8 cellular contexts compared by ENCODE assay signal in genomic region chr18:73842795-73843394, GRCh38.
DNase-seq lines count a peak whose midpoint lies in the region; ATAC-seq and TF ChIP-seq lines count a peak whose summit lies in the region.

No MANE protein-coding gene starts in this region.

- H3K9me3 Mint-ChIP-seq in effector memory CD8-positive, alpha-beta T cell, result peaks cover 0 to 2% of the 10 kb centered on the region in 2 donors

- peak overlapping the region; percentile 2 to 11 for H3K4me3 Mint-ChIP-seq in effector memory CD8-positive, alpha-beta T cell

- peak overlapping the region in 1 of 2 donors; percentile 35 for H3K27ac Mint-ChIP-seq in effector memory CD8-positive, alpha-beta T cell

- H3K36me3 Mint-ChIP-seq in effector memory CD8-positive, alpha-beta T cell (ENCODE audit: insufficient read depth), result no peaks in the 10 kb centered on the region

- TF ChIP-seq POLR2A in stomach (IDR thresholded peaks at IDR 0.05), result no peak

- H3K4me1 Mint-ChIP-seq in effector memory CD8-positive, alpha-beta T cell (ENCODE audit: low read depth in 2 of 2), result peaks cover 1 to 8% of the 10 kb centered on the region in 2 donors

- H3K27ac ChIP-seq in stomach, result no peak overlapping the region

- intact Hi-C loops in Right ventricle myocardium superior (cut with DNase I), result loop anchor here (5.0 kb wide), 1 partner anchor 1081 kb away; no protein-coding TSS in a partner anchor
- intact Hi-C loops in cardiac septum (cut with DNase I), result no loop called here
- intact Hi-C loops in stomach (cut with DNase I; ENCODE audit: low total_unique reads), result no loop called here

- no peaks in the 10 kb centered on the region for H3K9me3 ChIP-seq in stomach

- H3K27me3 Mint-ChIP-seq in effector memory CD8-positive, alpha-beta T cell, result peaks cover 5 to 6% of the 10 kb centered on the region in 2 donors

- H3K4me3 ChIP-seq in stomach, result peak overlapping the region in 1 of 4 donors; percentile 12

- TF ChIP-seq EP300 in stomach (IDR thresholded peaks at IDR 0.05), result no peak

- H3K36me3 ChIP-seq in stomach, result no peaks in the 10 kb centered on the region

- peaks cover 0 to 27% (median 0%) of the 10 kb centered on the region in 3 donors for H3K27me3 ChIP-seq in stomach

- H3K4me1 ChIP-seq in stomach, result no peaks in the 10 kb centered on the region

- peak in 5 of 7 experiments; percentile 54 to 94 (median 88) for TF ChIP-seq CTCF in stomach (IDR thresholded peaks at IDR 0.05)

- DNase-seq in Right ventricle myocardium superior, result peak; percentile 43
- no peak for DNase-seq in cardiac septum (ENCODE audit: low spot score)
- peak; percentile 65 for DNase-seq in NCI-H1105 (lab: John Stamatoyannopoulos, UW)
- DNase-seq in activated CD4-positive, alpha-beta T cell treated with anti-CD3 and anti-CD28 coated beads for 48 hours, result peak; percentile 65
- DNase-seq in effector memory CD8-positive, alpha-beta T cell, result peak in 1 of 3 experiments; percentile 15
- peak; percentile 55 for DNase-seq in middle frontal gyrus (ENCODE audit: extremely low spot score, low spot score)
- peak; percentile 45 for DNase-seq in stomach

- ATAC-seq in Right ventricle myocardium superior (ENCODE audit: poor library complexity), result no peak
- peak; percentile 63 for ATAC-seq in HG02571 (IDR thresholded peaks at IDR 0.05; ENCODE audit: unreplicated experiment)
- ATAC-seq in effector memory CD8-positive, alpha-beta T cell (replicated peaks), result no peak

- 4 to 8% (median 5%) methylated on average over 10 of the region's 10 CpGs for WGBS in stomach, 5 donors
